Comparison of ENCODE assay signal across 13 cellular contexts in genomic region chr9:31146485-31147166, GRCh38.
DNase-seq lines count a peak whose midpoint lies in the region; ATAC-seq and TF ChIP-seq lines count a peak whose summit lies in the region.
"Had no signal": no experiment of that assay in that cellular context is flagged by ENCODE, and none has a peak within 500 bp of the region (broad histone marks: within the 10 kb centered on the region; RNA-seq: fewer than 3 reads in every experiment).

No MANE protein-coding gene starts in this region.

- no peaks in the 10 kb centered on the region for H3K36me3 ChIP-seq in smooth muscle cell (ENCODE audit: low read depth)
- H3K36me3 ChIP-seq in osteoblast (ENCODE audit: insufficient read depth, low read length) = no peaks in the 10 kb centered on the region
- H3K36me3 ChIP-seq: suprapubic skin had no signal

- no peak overlapping the region for H3K9ac ChIP-seq in smooth muscle cell (ENCODE audit: low read depth)
- H3K9ac ChIP-seq: SK-N-SH had no signal

- no peaks in the 10 kb centered on the region for H3K27me3 Mint-ChIP-seq in T-helper 2 cell treated with Interferon-gamma antibody and Interleukin-4, amounts not matched to agents 5 μg/mL and 100 μg/mL, for 36 hours (ENCODE audit: low read depth)
- H3K27me3 Mint-ChIP-seq in Calu3 (ENCODE audit: unreplicated experiment) = no peaks in the 10 kb centered on the region
- H3K27me3 Mint-ChIP-seq: activated naive CD8-positive, alpha-beta T cell treated with anti-CD3 and anti-CD28 coated beads, Interleukin-2, amount 50 U/mL, for 24 hours; CD4-positive, CD25-positive, alpha-beta regulatory T cell had no signal

- H2AFZ ChIP-seq in smooth muscle cell (ENCODE audit: low read depth) (peak overlapping the region; percentile 79), osteoblast (ENCODE audit: low read length) (no peak overlapping the region)

- no peak overlapping the region for H3K27ac Mint-ChIP-seq in T-helper 2 cell treated with Interferon-gamma antibody and Interleukin-4, amounts not matched to agents 5 μg/mL and 100 μg/mL, for 36 hours
- no peak overlapping the region for H3K27ac Mint-ChIP-seq in Calu3 (ENCODE audit: unreplicated experiment)
- H3K27ac Mint-ChIP-seq: activated naive CD8-positive, alpha-beta T cell treated with anti-CD3 and anti-CD28 coated beads, Interleukin-2, amount 50 U/mL, for 24 hours; CD4-positive, CD25-positive, alpha-beta regulatory T cell had no signal

- H3F3A ChIP-seq in smooth muscle cell (ENCODE audit: low read depth) = peaks cover 5% of the 10 kb centered on the region

- H3K9me3 ChIP-seq in smooth muscle cell (replicated peaks; ENCODE audit: low read depth) (no peaks in the 10 kb centered on the region), osteoblast (ENCODE audit: low read depth, low read length) (no peaks in the 10 kb centered on the region)
- H3K9me3 ChIP-seq: SK-N-SH, suprapubic skin had no signal

- BruUV-seq in Calu3 (replicated peaks; lab: Mats Ljungman, UMichigan) = no TSS peak

- H3K79me2 ChIP-seq in smooth muscle cell (ENCODE audit: low read depth) (no peaks in the 10 kb centered on the region), osteoblast (ENCODE audit: insufficient read depth, low read length) (no peaks in the 10 kb centered on the region)

- H3K27ac ChIP-seq in smooth muscle cell (ENCODE audit: low read depth) (no peak overlapping the region), osteoblast (ENCODE audit: low read depth, low read length) (no peak overlapping the region)
- H3K27ac ChIP-seq: suprapubic skin, VCaP had no signal

- H3K4me1 ChIP-seq in smooth muscle cell (ENCODE audit: low read depth) (no peaks in the 10 kb centered on the region), osteoblast (ENCODE audit: insufficient read depth, low read length) (no peaks in the 10 kb centered on the region)
- H3K4me1 ChIP-seq: suprapubic skin had no signal

- no peak for TF ChIP-seq CTCF in smooth muscle cell (IDR thresholded peaks at IDR 0.05; ENCODE audit: borderline replicate concordance, insufficient read depth, poor library complexity, severe bottlenecking)
- TF ChIP-seq CTCF in osteoblast (IDR thresholded peaks at IDR 0.05; ENCODE audit: extremely low read depth, low read depth, low read length) = no peak
- TF ChIP-seq CTCF in Calu3 (IDR thresholded peaks at IDR 0.05; ENCODE audit: unreplicated experiment) = no peak

- H4K20me1 ChIP-seq in smooth muscle cell (ENCODE audit: low read depth) (no peaks in the 10 kb centered on the region), osteoblast (ENCODE audit: insufficient read depth, low read length) (no peaks in the 10 kb centered on the region)

- H3K27me3 ChIP-seq in smooth muscle cell (ENCODE audit: low read depth) (no peaks in the 10 kb centered on the region), osteoblast (ENCODE audit: insufficient read depth, low read length) (no peaks in the 10 kb centered on the region)
- H3K27me3 ChIP-seq: suprapubic skin had no signal

- H3K4me3 Mint-ChIP-seq in T-helper 2 cell treated with Interferon-gamma antibody and Interleukin-4, amounts not matched to agents 5 μg/mL and 100 μg/mL, for 36 hours = no peak overlapping the region
- no peak overlapping the region for H3K4me3 Mint-ChIP-seq in Calu3 (ENCODE audit: low read depth, unreplicated experiment)
- H3K4me3 Mint-ChIP-seq: activated naive CD8-positive, alpha-beta T cell treated with anti-CD3 and anti-CD28 coated beads, Interleukin-2, amount 50 U/mL, for 24 hours; CD4-positive, CD25-positive, alpha-beta regulatory T cell had no signal

- no peaks in the 10 kb centered on the region for H3K36me3 Mint-ChIP-seq in T-helper 2 cell treated with Interferon-gamma antibody and Interleukin-4, amounts not matched to agents 5 μg/mL and 100 μg/mL, for 36 hours (ENCODE audit: low read depth)
- no peaks in the 10 kb centered on the region for H3K36me3 Mint-ChIP-seq in Calu3 (ENCODE audit: insufficient read depth, unreplicated experiment)
- H3K36me3 Mint-ChIP-seq: CD4-positive, CD25-positive, alpha-beta regulatory T cell had no signal

- peak; percentile 92 for ATAC-seq in GM19025 (IDR thresholded peaks at IDR 0.05; ENCODE audit: low read depth, unreplicated experiment)
- ATAC-seq in HG02588 (IDR thresholded peaks at IDR 0.05; ENCODE audit: unreplicated experiment) = peak; percentile 97
- peak; percentile 98 for ATAC-seq in HG03175 (IDR thresholded peaks at IDR 0.05; ENCODE audit: unreplicated experiment)
- ATAC-seq: activated naive CD8-positive, alpha-beta T cell treated with anti-CD3 and anti-CD28 coated beads, Interleukin-2, amount 50 U/mL, for 24 hours had no signal

- intact Hi-C loops in Calu3 (cut with micrococcal nuclease; ENCODE audit: unreplicated experiment) = no loop called here

- 93% methylated on average over 3 of the region's 3 CpGs for WGBS in smooth muscle cell (ENCODE audit: low lambda C conversion rate)

- H3K4me1 Mint-ChIP-seq in T-helper 2 cell treated with Interferon-gamma antibody and Interleukin-4, amounts not matched to agents 5 μg/mL and 100 μg/mL, for 36 hours (ENCODE audit: low read depth) = no peaks in the 10 kb centered on the region
- H3K4me1 Mint-ChIP-seq in Calu3 (ENCODE audit: low read depth, unreplicated experiment) = no peaks in the 10 kb centered on the region
- H3K4me1 Mint-ChIP-seq: activated naive CD8-positive, alpha-beta T cell treated with anti-CD3 and anti-CD28 coated beads, Interleukin-2, amount 50 U/mL, for 24 hours had no signal

- no peaks in the 10 kb centered on the region for H3K9me3 Mint-ChIP-seq in T-helper 2 cell treated with Interferon-gamma antibody and Interleukin-4, amounts not matched to agents 5 μg/mL and 100 μg/mL, for 36 hours
- H3K9me3 Mint-ChIP-seq in Calu3 (ENCODE audit: low read depth, unreplicated experiment) = no peaks in the 10 kb centered on the region
- H3K9me3 Mint-ChIP-seq: activated naive CD8-positive, alpha-beta T cell treated with anti-CD3 and anti-CD28 coated beads, Interleukin-2, amount 50 U/mL, for 24 hours had no signal

- CTCF ChIA-PET in Calu3 (lab: Charles Lee) = no interaction called here

- DNase-seq in smooth muscle cell (lab: John Stamatoyannopoulos, UW; ENCODE audit: unreplicated experiment) (no peak), osteoblast (ENCODE audit: insufficient read length, low spot score, missing footprints) (no peak), SIG-M5 (lab: John Stamatoyannopoulos, UW) (no peak), Calu3 (no peak)
- no peak for DNase-seq in T-helper 2 cell treated with Interferon-gamma antibody and Interleukin-4, amounts not matched to agents 5 μg/mL and 100 μg/mL, for 36 hours (ENCODE audit: low spot score)
- DNase-seq: activated naive CD8-positive, alpha-beta T cell treated with anti-CD3 and anti-CD28 coated beads, Interleukin-2, amount 50 U/mL, for 24 hours; CD4-positive, CD25-positive, alpha-beta regulatory T cell; SK-N-SH had no signal

- H3K4me2 ChIP-seq in smooth muscle cell (no peak overlapping the region), osteoblast (ENCODE audit: insufficient read depth, low read length) (no peak overlapping the region)
- H3K4me2 ChIP-seq: SK-N-SH had no signal

- H3K4me3 ChIP-seq in smooth muscle cell = no peak overlapping the region
- H3K4me3 ChIP-seq in osteoblast (ENCODE audit: insufficient read depth, low read length) = no peak overlapping the region
- H3K4me3 ChIP-seq: suprapubic skin had no signal
